ENCODE assay signal across 13 cellular contexts in the genomic region with DNA sequence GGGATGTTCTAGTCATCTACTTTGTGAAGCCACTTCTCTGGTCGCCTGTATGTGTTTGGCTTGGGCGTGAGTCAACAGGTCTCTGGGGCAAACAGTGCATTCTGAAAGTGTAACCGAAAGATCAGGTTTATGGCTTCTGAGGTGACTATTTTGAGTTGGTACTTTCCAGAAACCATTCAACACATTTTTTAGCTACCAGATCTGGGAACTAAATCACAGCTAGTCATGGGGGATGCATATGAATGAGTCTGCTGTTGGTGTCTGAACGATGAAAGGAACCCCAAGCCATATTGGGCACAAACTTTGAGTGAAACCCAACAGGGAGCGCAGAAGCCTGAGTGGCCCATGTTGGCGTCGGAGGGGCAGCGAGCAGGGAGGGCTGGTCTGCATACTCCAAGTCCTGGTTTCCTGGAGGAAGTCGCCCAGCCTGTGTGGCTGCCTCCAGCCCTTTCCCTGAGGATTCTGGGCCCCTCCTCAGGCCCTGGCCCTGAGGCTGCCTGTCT. TPM values are rescaled to one million over a fixed set of nuclear protein-coding genes. Genes with fewer than 3 reads are reported as not detected.
A peak's percentile ranks its signal among the peaks of the same experiment; 100 is the strongest.
DNase-seq lines count a peak whose midpoint lies in the region; ATAC-seq and TF ChIP-seq lines count a peak whose summit lies in the region.
"Had no signal": no experiment of that assay in that cellular context is flagged by ENCODE, and none has a peak within 500 bp of the region (broad histone marks: within the 10 kb centered on the region; RNA-seq: fewer than 3 reads in every experiment).

No MANE protein-coding gene starts in this region.

- H3K4me1 Mint-ChIP-seq in Calu3 (ENCODE audit: low read depth, unreplicated experiment), result peaks cover 7% of the 10 kb centered on the region
- H3K4me1 Mint-ChIP-seq: central memory CD8-positive, alpha-beta T cell had no signal

- BruUV-seq in Calu3 (replicated peaks; lab: Mats Ljungman, UMichigan), result no TSS peak

- TF ChIP-seq RAD21 in SK-N-SH (IDR thresholded peaks at IDR 0.05; ENCODE audit: low read length), result no peak

- POLR2A ChIA-PET in SK-N-SH (lab: Yijun Ruan, JAX), result no interaction called here

- no peak overlapping the region; a peak in 1 of 4 replicates for H3K27ac ChIP-seq in SK-N-SH (ENCODE audit: low read depth in 2 of 2, low read length in 1 of 2)
- H3K27ac ChIP-seq: 22Rv1, heart left ventricle had no signal

- H3K4me2 ChIP-seq in SK-N-SH, result no peak overlapping the region

- no peak overlapping the region for H2AFZ ChIP-seq in SK-N-SH (ENCODE audit: low read depth)

- H3K4me3 ChIP-seq in SK-N-SH (ENCODE audit: low read depth in 2 of 2, low read length in 1 of 2), result no peak overlapping the region
- H3K4me3 ChIP-seq: heart left ventricle, Peyer's patch had no signal

- no peaks in the 10 kb centered on the region for H3K79me2 ChIP-seq in SK-N-SH (ENCODE audit: insufficient read depth)

- H4K20me1 ChIP-seq in SK-N-SH (ENCODE audit: insufficient read depth), result no peaks in the 10 kb centered on the region

- peaks cover 0 to 40% of the 10 kb centered on the region in 2 experiments; a peak in 2 of 4 replicates for H3K4me1 ChIP-seq in SK-N-SH (ENCODE audit: control insufficient read depth in 1 of 2, insufficient read depth in 2 of 2, low read depth in 1 of 2, low read length in 1 of 2)
- H3K4me1 ChIP-seq: Peyer's patch had no signal

- no peaks in the 10 kb centered on the region for H3K9me3 Mint-ChIP-seq in Calu3 (ENCODE audit: low read depth, unreplicated experiment)
- H3K9me3 Mint-ChIP-seq: central memory CD8-positive, alpha-beta T cell had no signal

- H3K27me3 Mint-ChIP-seq in Calu3 (ENCODE audit: unreplicated experiment), result peaks cover 62% of the 10 kb centered on the region

- H3K9ac ChIP-seq in SK-N-SH, result no peak overlapping the region

- peak; percentile 74 to 76 for ATAC-seq in activated CD4-positive, CD25-positive, alpha-beta regulatory T cell treated with anti-CD3 and anti-CD28 coated beads, Interleukin-2, amount 50 U/mL, for 24 hours
- ATAC-seq in GM19463 (IDR thresholded peaks at IDR 0.05; ENCODE audit: unreplicated experiment) (peak; percentile 86), HG03045 (IDR thresholded peaks at IDR 0.05; ENCODE audit: unreplicated experiment) (peak; percentile 92), left lobe of liver (peak; percentile 52)
- ATAC-seq: heart left ventricle had no signal

- CTCF ChIA-PET in Calu3 (lab: Charles Lee), result no interaction called here
- CTCF ChIA-PET in SK-N-SH (lab: Yijun Ruan, JAX), result no interaction called here

- intact Hi-C loops in Calu3 (cut with micrococcal nuclease; ENCODE audit: unreplicated experiment), result no loop called here

- 54% methylated on average over 9 of the region's 9 CpGs for WGBS in SK-N-SH (ENCODE audit: low lambda C conversion rate)

- no peak for TF ChIP-seq EP300 in SK-N-SH (IDR thresholded peaks at IDR 0.05; ENCODE audit: borderline replicate concordance in 1 of 2, low read depth in 1 of 2, low read length in 1 of 2)

- H3K36me3 ChIP-seq in SK-N-SH (replicated peaks in 1 of 2; ENCODE audit: control insufficient read depth in 1 of 2, insufficient read depth in 2 of 2, low read length in 1 of 2), result no peaks in the 10 kb centered on the region
- H3K36me3 ChIP-seq: heart left ventricle, Peyer's patch had no signal

- H3K4me3 Mint-ChIP-seq in Calu3 (ENCODE audit: low read depth, unreplicated experiment), result no peak overlapping the region
- H3K4me3 Mint-ChIP-seq: central memory CD8-positive, alpha-beta T cell had no signal

- DNase-seq in activated CD4-positive, CD25-positive, alpha-beta regulatory T cell treated with anti-CD3 and anti-CD28 coated beads, Interleukin-2, amount 50 U/mL, for 72 hours, result no peak
- DNase-seq in left lobe of liver (ENCODE audit: low spot score) (no peak), Calu3 (no peak), SK-N-SH (no peak), NCI-H187 (lab: John Stamatoyannopoulos, UW) (no peak)
- DNase-seq: heart left ventricle; Peyer's patch; stimulated activated CD4-positive, alpha-beta T cell treated with anti-CD3 and anti-CD28 coated beads, Interleukin-4, amount 100 ng/mL, for 1 hour had no signal

- peaks cover 4% of the 10 kb centered on the region for H3K36me3 Mint-ChIP-seq in Calu3 (ENCODE audit: insufficient read depth, unreplicated experiment)

- H3K27ac Mint-ChIP-seq in Calu3 (ENCODE audit: unreplicated experiment), result no peak overlapping the region

- H3K9me3 ChIP-seq in SK-N-SH, result no peaks in the 10 kb centered on the region
- H3K9me3 ChIP-seq: heart left ventricle, Peyer's patch had no signal

- H3K9me2 ChIP-seq in SK-N-SH, result no peaks in the 10 kb centered on the region

- H3K27me3 ChIP-seq in SK-N-SH (ENCODE audit: insufficient read depth), result no peaks in the 10 kb centered on the region
- H3K27me3 ChIP-seq: heart left ventricle, Peyer's patch had no signal

- H3F3A ChIP-seq in SK-N-SH (replicated peaks; ENCODE audit: insufficient read depth), result no peaks in the 10 kb centered on the region

- TF ChIP-seq CTCF in Calu3 (IDR thresholded peaks at IDR 0.05; ENCODE audit: unreplicated experiment) (no peak), SK-N-SH (IDR thresholded peaks at IDR 0.05) (no peak)

TF ChIP-seq in SK-N-SH, 30 proteins besides CTCF, POLR2A, EP300 and RAD21 (continues in another document):
- TF ChIP-seq FOXJ3 (CRISPR knock-in tag; IDR thresholded peaks at IDR 0.05), result no peak
- TF ChIP-seq, protein P1, sequence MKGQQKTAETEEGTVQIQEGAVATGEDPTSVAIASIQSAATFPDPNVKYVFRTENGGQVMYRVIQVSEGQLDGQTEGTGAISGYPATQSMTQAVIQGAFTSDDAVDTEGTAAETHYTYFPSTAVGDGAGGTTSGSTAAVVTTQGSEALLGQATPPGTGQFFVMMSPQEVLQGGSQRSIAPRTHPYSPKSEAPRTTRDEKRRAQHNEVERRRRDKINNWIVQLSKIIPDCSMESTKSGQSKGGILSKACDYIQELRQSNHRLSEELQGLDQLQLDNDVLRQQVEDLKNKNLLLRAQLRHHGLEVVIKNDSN (IDR thresholded peaks at IDR 0.05; ENCODE audit: borderline replicate concordance, low read depth), result no peak
- TF ChIP-seq MXI1 (IDR thresholded peaks at IDR 0.05; ENCODE audit: low read depth, low read length), result no peak
- TF ChIP-seq SMC3 (IDR thresholded peaks at IDR 0.05; ENCODE audit: low read depth, low read length), result no peak
- TF ChIP-seq, protein P2, sequence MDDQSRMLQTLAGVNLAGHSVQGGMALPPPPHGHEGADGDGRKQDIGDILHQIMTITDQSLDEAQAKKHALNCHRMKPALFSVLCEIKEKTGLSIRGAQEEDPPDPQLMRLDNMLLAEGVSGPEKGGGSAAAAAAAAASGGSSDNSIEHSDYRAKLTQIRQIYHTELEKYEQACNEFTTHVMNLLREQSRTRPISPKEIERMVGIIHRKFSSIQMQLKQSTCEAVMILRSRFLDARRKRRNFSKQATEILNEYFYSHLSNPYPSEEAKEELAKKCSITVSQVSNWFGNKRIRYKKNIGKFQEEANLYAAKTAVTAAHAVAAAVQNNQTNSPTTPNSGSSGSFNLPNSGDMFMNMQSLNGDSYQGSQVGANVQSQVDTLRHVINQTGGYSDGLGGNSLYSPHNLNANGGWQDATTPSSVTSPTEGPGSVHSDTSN (IDR thresholded peaks at IDR 0.05), result no peak
- TF ChIP-seq IRF3 (IDR thresholded peaks at IDR 0.05; ENCODE audit: low read depth, low read length), result no peak
- TF ChIP-seq TEAD4 (IDR thresholded peaks at IDR 0.05; ENCODE audit: borderline replicate concordance, insufficient read depth), result no peak
- TF ChIP-seq RFX5 (IDR thresholded peaks at IDR 0.05; ENCODE audit: low read length), result no peak
- no peak for TF ChIP-seq RXRA (IDR thresholded peaks at IDR 0.05; ENCODE audit: borderline replicate concordance, low read depth)
- TF ChIP-seq, protein P3, sequence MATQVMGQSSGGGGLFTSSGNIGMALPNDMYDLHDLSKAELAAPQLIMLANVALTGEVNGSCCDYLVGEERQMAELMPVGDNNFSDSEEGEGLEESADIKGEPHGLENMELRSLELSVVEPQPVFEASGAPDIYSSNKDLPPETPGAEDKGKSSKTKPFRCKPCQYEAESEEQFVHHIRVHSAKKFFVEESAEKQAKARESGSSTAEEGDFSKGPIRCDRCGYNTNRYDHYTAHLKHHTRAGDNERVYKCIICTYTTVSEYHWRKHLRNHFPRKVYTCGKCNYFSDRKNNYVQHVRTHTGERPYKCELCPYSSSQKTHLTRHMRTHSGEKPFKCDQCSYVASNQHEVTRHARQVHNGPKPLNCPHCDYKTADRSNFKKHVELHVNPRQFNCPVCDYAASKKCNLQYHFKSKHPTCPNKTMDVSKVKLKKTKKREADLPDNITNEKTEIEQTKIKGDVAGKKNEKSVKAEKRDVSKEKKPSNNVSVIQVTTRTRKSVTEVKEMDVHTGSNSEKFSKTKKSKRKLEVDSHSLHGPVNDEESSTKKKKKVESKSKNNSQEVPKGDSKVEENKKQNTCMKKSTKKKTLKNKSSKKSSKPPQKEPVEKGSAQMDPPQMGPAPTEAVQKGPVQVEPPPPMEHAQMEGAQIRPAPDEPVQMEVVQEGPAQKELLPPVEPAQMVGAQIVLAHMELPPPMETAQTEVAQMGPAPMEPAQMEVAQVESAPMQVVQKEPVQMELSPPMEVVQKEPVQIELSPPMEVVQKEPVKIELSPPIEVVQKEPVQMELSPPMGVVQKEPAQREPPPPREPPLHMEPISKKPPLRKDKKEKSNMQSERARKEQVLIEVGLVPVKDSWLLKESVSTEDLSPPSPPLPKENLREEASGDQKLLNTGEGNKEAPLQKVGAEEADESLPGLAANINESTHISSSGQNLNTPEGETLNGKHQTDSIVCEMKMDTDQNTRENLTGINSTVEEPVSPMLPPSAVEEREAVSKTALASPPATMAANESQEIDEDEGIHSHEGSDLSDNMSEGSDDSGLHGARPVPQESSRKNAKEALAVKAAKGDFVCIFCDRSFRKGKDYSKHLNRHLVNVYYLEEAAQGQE (IDR thresholded peaks at IDR 0.05; ENCODE audit: low read depth, low read length), result no peak
- no peak for TF ChIP-seq NRF1 (IDR thresholded peaks at IDR 0.05; ENCODE audit: low read depth, low read length)
- TF ChIP-seq NFIC (IDR thresholded peaks at IDR 0.05; ENCODE audit: borderline replicate concordance), result no peak
- TF ChIP-seq MEF2A (IDR thresholded peaks at IDR 0.05; ENCODE audit: borderline replicate concordance, low read depth), result no peak
- no peak for TF ChIP-seq FOXM1 (IDR thresholded peaks at IDR 0.05; ENCODE audit: low read depth)

RNA-seq across cellular contexts. Expression of gene UBE2QL1, which starts 35.3 kb away (rescaled TPM):
- 0.38 TPM for total RNA-seq in left lobe of liver
- total RNA-seq in Calu3 (2022), result not detected in 2 replicates
- 0.28 and 0.84 TPM in 2 replicates for polyA plus RNA-seq in SK-N-SH (2012; rRNA removed)
- 0.94 and 1.8 TPM in 2 replicates for polyA plus RNA-seq in SK-N-SH (2012; cell fraction: cytosol; rRNA removed)
- 0.36 and 0.55 TPM in 2 replicates for polyA plus RNA-seq in SK-N-SH (2012; cell fraction: nucleus; rRNA removed)
